ENCODE assay signal across 11 cellular contexts in the genomic region with DNA sequence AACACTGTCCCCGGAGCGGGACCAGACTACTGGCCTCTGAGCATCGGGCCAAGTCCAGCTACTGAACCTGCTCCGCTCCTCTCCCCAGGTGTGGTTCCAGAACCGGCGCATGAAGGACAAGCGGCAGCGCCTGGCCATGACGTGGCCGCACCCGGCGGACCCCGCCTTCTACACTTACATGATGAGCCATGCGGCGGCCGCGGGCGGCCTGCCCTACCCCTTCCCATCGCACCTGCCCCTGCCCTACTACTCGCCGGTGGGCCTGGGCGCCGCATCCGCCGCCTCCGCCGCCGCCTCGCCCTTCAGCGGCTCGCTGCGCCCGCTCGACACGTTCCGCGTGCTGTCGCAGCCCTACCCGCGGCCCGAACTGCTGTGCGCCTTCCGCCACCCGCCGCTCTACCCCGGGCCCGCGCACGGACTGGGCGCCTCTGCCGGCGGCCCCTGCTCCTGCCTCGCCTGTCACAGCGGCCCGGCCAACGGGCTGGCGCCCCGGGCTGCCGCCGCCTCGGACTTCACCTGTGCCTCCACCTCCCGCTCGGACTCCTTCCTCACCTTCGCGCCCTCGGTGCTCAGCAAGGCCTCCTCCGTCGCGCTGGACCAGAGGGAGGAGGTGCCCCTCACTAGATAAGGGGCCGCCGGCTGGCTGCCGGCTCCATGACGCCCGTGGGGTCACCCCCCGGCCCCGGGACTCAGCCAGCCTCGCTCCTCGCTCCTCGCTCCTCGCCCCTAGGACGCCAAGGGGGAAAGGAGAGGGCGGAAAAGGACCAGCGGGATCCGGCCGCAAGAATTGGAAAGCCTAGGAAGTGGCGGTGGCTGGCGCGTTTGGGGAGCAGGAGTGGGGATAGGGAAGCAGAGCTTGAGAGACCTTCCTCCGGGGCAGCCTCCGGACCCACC. TPM values are rescaled to one million over a fixed set of nuclear protein-coding genes. Genes with fewer than 3 reads are reported as not detected.
DNase-seq lines count a peak whose midpoint lies in the region; ATAC-seq and TF ChIP-seq lines count a peak whose summit lies in the region.
"Had no signal": no experiment of that assay in that cellular context is flagged by ENCODE, and none has a peak within 500 bp of the region (broad histone marks: within the 10 kb centered on the region; RNA-seq: fewer than 3 reads in every experiment).

No MANE protein-coding gene starts in this region.

- H3K4me1 ChIP-seq in mesendoderm (ENCODE audit: control insufficient read depth, low read depth, low read length) (peaks cover 17% of the 10 kb centered on the region), thoracic aorta (ENCODE audit: control insufficient read depth in 1 of 2, low read depth in 2 of 2) (peaks cover 16 to 33% of the 10 kb centered on the region in 2 donors)

- peaks cover 9% of the 10 kb centered on the region for H3K79me1 ChIP-seq in mesendoderm (ENCODE audit: low read length)

- TF ChIP-seq CTCF in MCF 10A (IDR thresholded peaks at IDR 0.05; ENCODE audit: unreplicated experiment) (no peak), thoracic aorta (IDR thresholded peaks at IDR 0.05) (no peak)

- no peak overlapping the region for H4K5ac ChIP-seq in mesendoderm (ENCODE audit: low read length)

- H3K23ac ChIP-seq in mesendoderm (ENCODE audit: low read length) = no peak overlapping the region

- H2AK5ac ChIP-seq in mesendoderm (ENCODE audit: low read length) = no peak overlapping the region

- DNase-seq in activated CD8-positive, alpha-beta memory T cell treated with anti-CD3 and anti-CD28 coated beads, Interleukin-2, amount 50 U/mL, for 48 hours = peak; percentile 57
- no peak for DNase-seq in activated CD8-positive, alpha-beta memory T cell treated with anti-CD3 and anti-CD28 coated beads for 24 hours
- DNase-seq in MCF 10A (ENCODE audit: unreplicated experiment) (no peak), mesendoderm (peak; percentile 70), thoracic aorta (ENCODE audit: low spot score) (no peak), HuH-7.5 (ENCODE audit: low spot score) (no peak)
- DNase-seq: NCI-H1436 treated with DMSO at 0.1 percent for 48 hours had no signal

- H3K27me3 ChIP-seq in mesendoderm (ENCODE audit: insufficient read depth, low read length, poor library complexity) (peaks cover 4% of the 10 kb centered on the region), thoracic aorta (replicated peaks; ENCODE audit: insufficient read depth) (peaks cover 54% of the 10 kb centered on the region)

- POLR2A ChIA-PET in MCF 10A (lab: Yijun Ruan, JAX) = interaction anchor here (0.7 to 1.8 kb wide), 2 partner anchors 8 to 329 kb away, joined by 3 to 7 read pairs; no protein-coding TSS in a partner anchor

- no peak for ATAC-seq in thoracic aorta (ENCODE audit: insufficient number of reproducible peaks, low FRiP score, low read depth)
- no peak for ATAC-seq in GM21526 (IDR thresholded peaks at IDR 0.05; ENCODE audit: low FRiP score, unreplicated experiment)
- no peak for ATAC-seq in GM18909 (IDR thresholded peaks at IDR 0.05; ENCODE audit: poor library complexity, unreplicated experiment)

- peak overlapping the region; percentile 77 for H3K18ac ChIP-seq in mesendoderm (ENCODE audit: low read length)

- peaks cover 5% of the 10 kb centered on the region for H3K36me3 Mint-ChIP-seq in MCF 10A (ENCODE audit: insufficient read depth, unreplicated experiment)

- H2BK5ac ChIP-seq in mesendoderm (ENCODE audit: low read length) = peak overlapping the region; percentile 32

- CTCF ChIA-PET in MCF 10A (lab: Yijun Ruan, JAX) = interaction anchor here (0.6 to 1.0 kb wide), 2 partner anchors 10 to 1694 kb away, joined by 3 read pairs; no protein-coding TSS in a partner anchor

- no peak overlapping the region for H3K27ac Mint-ChIP-seq in MCF 10A (ENCODE audit: low read depth, unreplicated experiment)

- H4K8ac ChIP-seq in mesendoderm (ENCODE audit: low read depth, low read length) = no peak overlapping the region

- H2BK15ac ChIP-seq in mesendoderm (replicated peaks; ENCODE audit: low read depth) = no peak overlapping the region

- H3K27me3 Mint-ChIP-seq in MCF 10A (ENCODE audit: insufficient read depth, unreplicated experiment) = peaks cover 39% of the 10 kb centered on the region

- no peak overlapping the region for H2BK120ac ChIP-seq in mesendoderm (ENCODE audit: low read depth, low read length)

- no peaks in the 10 kb centered on the region for H3K9me3 Mint-ChIP-seq in MCF 10A (ENCODE audit: unreplicated experiment)

- H3K79me2 ChIP-seq in mesendoderm (ENCODE audit: control insufficient read depth, insufficient read depth, low read length) = peaks cover 43% of the 10 kb centered on the region

- peaks cover 19% of the 10 kb centered on the region for H3K4me1 Mint-ChIP-seq in MCF 10A (ENCODE audit: insufficient read depth, unreplicated experiment)

- H3K4ac ChIP-seq in mesendoderm (ENCODE audit: low read depth, low read length) = peak overlapping the region; percentile 87

- intact Hi-C loops in MCF 10A (cut with micrococcal nuclease) = no loop called here

- peak overlapping the region; percentile 47 for H3K4me3 Mint-ChIP-seq in MCF 10A (ENCODE audit: unreplicated experiment)

- peak overlapping the region; percentile 88 for H3K56ac ChIP-seq in mesendoderm (ENCODE audit: low read length)

- H3K27ac ChIP-seq in mesendoderm (ENCODE audit: low read depth, low read length) = no peak overlapping the region
- H3K27ac ChIP-seq in thoracic aorta = no peak overlapping the region
- H3K27ac ChIP-seq: skin epidermis had no signal

- no peaks in the 10 kb centered on the region for H3K9me3 ChIP-seq in thoracic aorta

- H3K9ac ChIP-seq in mesendoderm (ENCODE audit: low read length) = peak overlapping the region; percentile 95

- H3K4me3 ChIP-seq in mesendoderm (ENCODE audit: low read length) (no peak overlapping the region), thoracic aorta (peak overlapping the region; percentile 45)

- no CpG with 5 or more reads among the region's 90 CpGs for WGBS in mesendoderm (ENCODE audit: extremely low coverage, insufficient coverage, low lambda C conversion rate)

- no TSS peak for BruUV-seq in MCF 10A (replicated peaks; lab: Mats Ljungman, UMichigan)

- H3K36me3 ChIP-seq in mesendoderm (ENCODE audit: control insufficient read depth, insufficient read depth, low read length) (no peaks in the 10 kb centered on the region), thoracic aorta (no peaks in the 10 kb centered on the region)

- H3K4me2 ChIP-seq in mesendoderm (ENCODE audit: low read length) = peak overlapping the region; percentile 88

RNA-seq across cellular contexts. Expression of a gene that starts 3.4 kb away (rescaled TPM):
- total RNA-seq in MCF 10A (2022) (not detected in 2 replicates), thoracic aorta (not detected)
- polyA plus RNA-seq in mesendoderm (2013, experiment 1 of 2) = 32.8 TPM
- 29.6 TPM for polyA plus RNA-seq in mesendoderm (2013, experiment 2 of 2)
- total RNA-seq: frontal cortex had no signal

RNA-seq across cellular contexts. Expression of a gene that starts 46.2 kb away (rescaled TPM):
- not detected in 2 replicates for total RNA-seq in MCF 10A (2022)
- polyA plus RNA-seq in mesendoderm (2013, experiment 1 of 2) = 0.04 TPM
- 0.06 TPM for polyA plus RNA-seq in mesendoderm (2013, experiment 2 of 2)
- under 1 TPM in 1 of 2 donors, not detected in 1; 0.14 TPM for total RNA-seq in thoracic aorta
- total RNA-seq: frontal cortex had no signal

Comparison
In these comparisons a context has a peak if more than half of its experiments do, and no peak if none do; other contexts are left out.
1. DNase-seq: peak in activated CD8-positive, alpha-beta memory T cell treated with anti-CD3 and anti-CD28 coated beads, Interleukin-2, amount 50 U/mL, for 48 hours (single experiment) and mesendoderm (single experiment); none in activated CD8-positive, alpha-beta memory T cell treated with anti-CD3 and anti-CD28 coated beads for 24 hours (single experiment), MCF 10A (single experiment), thoracic aorta (single experiment) and HuH-7.5 (single experiment).